ENCODE assay signal across 1 cellular context in the genomic region with DNA sequence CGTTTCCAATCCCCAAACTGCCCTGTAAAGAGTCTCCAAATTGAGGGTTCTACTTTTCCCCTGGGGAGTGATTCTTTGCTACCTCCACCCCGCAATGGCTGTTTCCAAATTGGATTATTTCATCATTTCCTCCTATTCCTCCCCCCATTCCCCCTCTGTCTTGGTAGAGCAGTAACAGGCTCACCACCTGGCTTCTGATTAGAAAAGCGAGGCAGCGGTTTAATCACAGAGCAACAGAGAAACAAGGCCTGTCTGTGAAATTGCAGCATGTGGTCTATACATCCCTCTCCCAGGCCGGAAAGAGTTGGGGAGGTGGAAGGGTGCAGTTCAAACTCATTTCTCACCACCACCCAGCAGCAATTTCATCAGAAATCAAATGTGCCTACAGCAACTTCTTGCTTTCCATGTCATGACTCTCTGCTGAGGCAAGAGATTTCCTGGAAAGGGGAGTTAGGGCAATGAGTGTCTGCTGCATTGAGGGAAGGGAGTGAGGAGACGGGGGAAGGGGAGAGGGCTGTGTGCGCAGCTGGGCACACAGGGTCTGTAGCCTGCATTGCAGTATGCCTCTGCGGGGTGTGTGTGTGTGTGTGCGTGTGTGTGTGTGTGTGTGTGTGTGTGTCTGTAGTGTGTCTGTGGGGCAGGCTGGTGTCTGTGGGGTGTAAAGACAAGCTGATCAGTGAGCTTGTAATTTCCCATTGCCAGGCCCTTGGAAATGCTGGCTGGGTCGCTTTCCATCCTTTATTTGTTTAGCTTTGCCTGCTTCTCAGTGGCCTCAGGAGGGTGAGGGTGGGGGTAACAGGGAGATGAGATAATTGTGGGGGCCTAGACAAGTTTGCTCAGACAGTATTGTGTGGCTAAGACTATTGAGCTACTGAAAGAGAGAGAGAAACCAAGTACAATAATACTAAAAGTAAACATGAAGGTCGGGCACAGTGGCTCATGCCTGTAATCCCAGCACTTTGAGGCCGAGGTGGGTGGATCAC.
A peak's percentile ranks its signal among the peaks of the same experiment; 100 is the strongest.
TF ChIP-seq lines count a peak whose summit lies in the region.

No MANE protein-coding gene starts in this region.

TF ChIP-seq in HEK293, 187 proteins besides CTCF, POLR2A, EP300 and RAD21 (continued from another document):
- TF ChIP-seq, protein P1, sequence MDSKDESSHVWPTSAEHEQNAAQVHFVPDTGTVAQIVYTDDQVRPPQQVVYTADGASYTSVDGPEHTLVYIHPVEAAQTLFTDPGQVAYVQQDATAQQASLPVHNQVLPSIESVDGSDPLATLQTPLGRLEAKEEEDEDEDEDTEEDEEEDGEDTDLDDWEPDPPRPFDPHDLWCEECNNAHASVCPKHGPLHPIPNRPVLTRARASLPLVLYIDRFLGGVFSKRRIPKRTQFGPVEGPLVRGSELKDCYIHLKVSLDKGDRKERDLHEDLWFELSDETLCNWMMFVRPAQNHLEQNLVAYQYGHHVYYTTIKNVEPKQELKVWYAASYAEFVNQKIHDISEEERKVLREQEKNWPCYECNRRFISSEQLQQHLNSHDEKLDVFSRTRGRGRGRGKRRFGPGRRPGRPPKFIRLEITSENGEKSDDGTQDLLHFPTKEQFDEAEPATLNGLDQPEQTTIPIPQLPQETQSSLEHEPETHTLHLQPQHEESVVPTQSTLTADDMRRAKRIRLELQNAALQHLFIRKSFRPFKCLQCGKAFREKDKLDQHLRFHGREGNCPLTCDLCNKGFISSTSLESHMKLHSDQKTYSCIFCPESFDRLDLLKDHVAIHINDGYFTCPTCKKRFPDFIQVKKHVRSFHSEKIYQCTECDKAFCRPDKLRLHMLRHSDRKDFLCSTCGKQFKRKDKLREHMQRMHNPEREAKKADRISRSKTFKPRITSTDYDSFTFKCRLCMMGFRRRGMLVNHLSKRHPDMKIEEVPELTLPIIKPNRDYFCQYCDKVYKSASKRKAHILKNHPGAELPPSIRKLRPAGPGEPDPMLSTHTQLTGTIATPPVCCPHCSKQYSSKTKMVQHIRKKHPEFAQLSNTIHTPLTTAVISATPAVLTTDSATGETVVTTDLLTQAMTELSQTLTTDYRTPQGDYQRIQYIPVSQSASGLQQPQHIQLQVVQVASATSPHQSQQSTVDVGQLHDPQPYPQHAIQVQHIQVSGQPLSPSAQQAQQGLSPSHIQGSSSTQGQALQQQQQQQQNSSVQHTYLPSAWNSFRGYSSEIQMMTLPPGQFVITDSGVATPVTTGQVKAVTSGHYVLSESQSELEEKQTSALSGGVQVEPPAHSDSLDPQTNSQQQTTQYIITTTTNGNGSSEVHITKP (tag by site-specific recombination; IDR thresholded peaks at IDR 0.05): peak; percentile 84
- TF ChIP-seq ZNF366 (tag by site-specific recombination; conservative IDR thresholded peaks at IDR 0.05) (no peak), ZBTB17 (tag by site-specific recombination; IDR thresholded peaks at IDR 0.05) (peak; percentile 55; the same call in 1 of the 2 replicates), ZNF701 (tag by site-specific recombination; IDR thresholded peaks at IDR 0.05) (0 out of 2 replicates have a peak, but pooled peaks have one; percentile 21), BCL6B (tag by site-specific recombination; IDR thresholded peaks at IDR 0.05) (peak; percentile 92), ZBTB49 (tag by site-specific recombination; IDR thresholded peaks at IDR 0.05; ENCODE audit: low read depth) (no peak), ZNF398 (tag by site-specific recombination; IDR thresholded peaks at IDR 0.05) (peak; percentile 65), HOXD13 (CRISPR knock-in tag; IDR thresholded peaks at IDR 0.05; ENCODE audit: borderline replicate concordance) (0 out of 2 replicates have a peak, but pooled peaks have one; percentile 30), ZNF335 (tag by site-specific recombination; conservative IDR thresholded peaks at IDR 0.05) (0 out of 2 replicates have a peak, but pooled peaks have one; percentile 22), TRIM28 (IDR thresholded peaks at IDR 0.05; ENCODE audit: borderline replicate concordance, low read length) (peak; percentile 33; the same call in 1 of the 2 replicates)
